Comparison of ENCODE assay signal across 1 cellular context in the genomic region with DNA sequence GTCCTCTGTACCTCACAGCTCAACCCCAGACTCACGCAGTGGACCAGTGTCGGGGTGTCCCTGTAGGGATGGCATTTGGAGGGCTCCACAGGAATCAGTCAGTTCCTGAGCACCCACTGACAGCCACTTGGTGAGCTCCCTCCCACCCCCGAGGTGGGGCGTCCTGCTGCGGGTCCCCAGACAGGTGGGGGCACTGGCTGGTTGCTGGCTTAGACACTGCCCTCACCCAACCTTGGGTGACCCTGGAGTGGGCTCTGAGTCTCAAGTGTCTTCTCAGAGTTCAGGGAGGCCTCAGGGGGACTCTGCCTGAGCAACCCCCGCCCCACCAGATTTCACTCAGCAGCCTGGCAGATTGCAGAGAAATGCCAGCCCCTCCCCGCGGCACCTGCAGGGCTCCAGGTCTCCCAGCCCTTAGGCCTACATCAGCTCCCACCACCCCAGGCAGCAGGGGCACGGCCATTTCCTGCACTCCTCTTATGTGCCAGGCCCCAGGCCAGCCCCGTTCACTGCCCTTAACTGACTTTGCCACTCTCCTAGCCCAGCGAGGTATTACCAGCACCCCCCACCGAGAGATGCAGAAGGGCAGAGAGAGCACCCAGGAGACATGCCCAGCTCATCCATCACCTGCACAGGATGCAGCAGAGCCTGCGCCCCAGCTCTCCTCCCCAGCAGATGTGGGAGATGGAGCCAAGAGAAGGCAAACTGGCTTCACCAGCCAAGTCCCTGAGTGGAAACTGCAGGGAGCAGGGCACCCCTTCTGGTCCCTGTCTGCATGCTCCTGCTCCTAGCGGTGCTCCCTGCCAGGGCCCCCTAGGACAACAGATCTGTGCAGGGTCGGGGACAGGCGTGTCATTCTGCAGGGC.
TF ChIP-seq lines count a peak whose summit lies in the region.

No MANE protein-coding gene starts in this region.

TF ChIP-seq in IMR-90, 13 proteins besides CTCF, POLR2A, EP300 and RAD21:
- TF ChIP-seq CEBPB (IDR thresholded peaks at IDR 0.05; ENCODE audit: low read depth, low read length) (no peak), MAFK (IDR thresholded peaks at IDR 0.05; ENCODE audit: low read depth, low read length) (no peak), MAZ (IDR thresholded peaks at IDR 0.05; ENCODE audit: borderline replicate concordance, low read depth, low read length) (no peak), RCOR1 (IDR thresholded peaks at IDR 0.05; ENCODE audit: insufficient replicate concordance, low read length) (no peak), CHD1 (IDR thresholded peaks at IDR 0.05; ENCODE audit: low read depth, low read length) (no peak), RFX5 (IDR thresholded peaks at IDR 0.05; ENCODE audit: low read depth, low read length) (no peak), MXI1 (IDR thresholded peaks at IDR 0.05; ENCODE audit: borderline replicate concordance, low read depth, low read length) (no peak), SMC3 (IDR thresholded peaks at IDR 0.05; ENCODE audit: low read depth, low read length) (no peak), BHLHE40 (IDR thresholded peaks at IDR 0.05; ENCODE audit: low read depth, low read length) (no peak), NFE2L2 (IDR thresholded peaks at IDR 0.05; ENCODE audit: low read depth, low read length) (no peak), FOS (IDR thresholded peaks at IDR 0.05; ENCODE audit: low read depth, low read length) (no peak)
- TF ChIP-seq, protein P1, sequence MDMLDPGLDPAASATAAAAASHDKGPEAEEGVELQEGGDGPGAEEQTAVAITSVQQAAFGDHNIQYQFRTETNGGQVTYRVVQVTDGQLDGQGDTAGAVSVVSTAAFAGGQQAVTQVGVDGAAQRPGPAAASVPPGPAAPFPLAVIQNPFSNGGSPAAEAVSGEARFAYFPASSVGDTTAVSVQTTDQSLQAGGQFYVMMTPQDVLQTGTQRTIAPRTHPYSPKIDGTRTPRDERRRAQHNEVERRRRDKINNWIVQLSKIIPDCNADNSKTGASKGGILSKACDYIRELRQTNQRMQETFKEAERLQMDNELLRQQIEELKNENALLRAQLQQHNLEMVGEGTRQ (IDR thresholded peaks at IDR 0.05; ENCODE audit: low read depth, low read length) = no peak
- TF ChIP-seq, protein P2, sequence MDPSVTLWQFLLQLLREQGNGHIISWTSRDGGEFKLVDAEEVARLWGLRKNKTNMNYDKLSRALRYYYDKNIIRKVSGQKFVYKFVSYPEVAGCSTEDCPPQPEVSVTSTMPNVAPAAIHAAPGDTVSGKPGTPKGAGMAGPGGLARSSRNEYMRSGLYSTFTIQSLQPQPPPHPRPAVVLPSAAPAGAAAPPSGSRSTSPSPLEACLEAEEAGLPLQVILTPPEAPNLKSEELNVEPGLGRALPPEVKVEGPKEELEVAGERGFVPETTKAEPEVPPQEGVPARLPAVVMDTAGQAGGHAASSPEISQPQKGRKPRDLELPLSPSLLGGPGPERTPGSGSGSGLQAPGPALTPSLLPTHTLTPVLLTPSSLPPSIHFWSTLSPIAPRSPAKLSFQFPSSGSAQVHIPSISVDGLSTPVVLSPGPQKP (IDR thresholded peaks at IDR 0.05; ENCODE audit: borderline replicate concordance, low read depth, low read length) = no peak
